In genomic region chr7:77315102-77315501, GRCh38 we compare ENCODE assay signal across 1 cellular context.
TF ChIP-seq lines count a peak whose summit lies in the region.

No MANE protein-coding gene starts in this region.

TF ChIP-seq in K562, 482 proteins besides CTCF, POLR2A, EP300 and RAD21 (continued from another document):
- no peak for TF ChIP-seq CUX1 (CRISPR knock-in tag; IDR thresholded peaks at IDR 0.05)
- TF ChIP-seq ELK1 (CRISPR knock-in tag; IDR thresholded peaks at IDR 0.05), result no peak
- TF ChIP-seq NCOA6 (IDR thresholded peaks at IDR 0.05), result no peak
- TF ChIP-seq ZNF12 (CRISPR knock-in tag; IDR thresholded peaks at IDR 0.05), result no peak
- no peak for TF ChIP-seq SOX6 (IDR thresholded peaks at IDR 0.05)
- no peak for TF ChIP-seq TRIM25 (IDR thresholded peaks at IDR 0.05; ENCODE audit: borderline replicate concordance)
- TF ChIP-seq ZBTB1 (CRISPR knock-in tag; IDR thresholded peaks at IDR 0.05; ENCODE audit: borderline replicate concordance, low read depth), result no peak
- TF ChIP-seq ERF (CRISPR knock-in tag; IDR thresholded peaks at IDR 0.05), result no peak
- no peak for TF ChIP-seq CTBP1 (IDR thresholded peaks at IDR 0.05; ENCODE audit: borderline replicate concordance)
- TF ChIP-seq PTRF (tag; IDR thresholded peaks at IDR 0.05), result no peak
- TF ChIP-seq TCF3 (CRISPR knock-in tag; IDR thresholded peaks at IDR 0.05), result no peak
- no peak for TF ChIP-seq EHMT2 (IDR thresholded peaks at IDR 0.05)
- no peak for TF ChIP-seq ZBTB9 (CRISPR knock-in tag; IDR thresholded peaks at IDR 0.05)
- TF ChIP-seq ZNF639 (CRISPR knock-in tag; conservative IDR thresholded peaks at IDR 0.05 in 1 of 2, IDR thresholded peaks at IDR 0.05 in 1 of 2), result no peak
